ENCODE assay signal across 15 cellular contexts in the genomic region with DNA sequence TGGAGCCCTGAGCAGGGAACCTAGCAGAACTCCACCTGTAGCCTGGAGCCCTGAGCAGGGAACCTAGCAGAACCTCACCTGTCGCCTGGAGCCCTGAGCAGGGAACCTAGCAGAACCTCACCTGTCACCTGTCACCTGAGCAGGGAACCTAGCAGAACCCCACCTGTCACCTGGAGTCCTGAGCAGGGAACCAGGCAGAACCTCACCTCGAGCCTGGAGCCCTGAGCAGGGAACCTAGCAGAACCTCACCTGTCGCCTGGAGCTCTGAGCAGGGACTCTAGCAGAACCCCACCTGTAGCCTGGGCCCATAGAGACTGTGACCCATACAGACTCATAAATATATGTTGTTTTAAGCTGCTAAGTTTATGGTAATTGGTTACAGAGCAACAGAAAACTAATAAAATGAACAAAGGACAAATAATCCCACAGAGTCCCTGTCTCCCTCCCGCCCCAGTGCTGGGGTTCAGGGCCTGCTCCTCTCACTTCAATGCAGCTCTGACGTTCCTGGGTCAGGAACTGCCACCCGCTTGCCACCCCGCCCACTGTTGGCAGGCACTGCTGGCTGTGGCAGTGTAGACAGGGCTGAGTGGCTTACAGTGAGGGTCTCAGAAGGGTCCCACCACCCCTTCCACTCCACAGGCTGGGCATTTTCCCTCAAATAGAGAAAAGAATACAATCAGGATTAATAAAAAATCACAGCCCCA.
"Had no signal": no experiment of that assay in that cellular context is flagged by ENCODE, and none has a peak within 500 bp of the region (broad histone marks: within the 10 kb centered on the region; RNA-seq: fewer than 3 reads in every experiment).

No MANE protein-coding gene starts in this region.

- H3K27ac ChIP-seq: breast epithelium, gastrocnemius medialis, heart left ventricle, ovary, SK-N-MC, upper lobe of left lung had no signal

- H3K27me3 Mint-ChIP-seq: activated CD8-positive, alpha-beta memory T cell treated with anti-CD3 and anti-CD28 coated beads, Interleukin-2, amount 10 ng/mL, durations not matched to agents 7 days and 5 days; activated naive CD8-positive, alpha-beta T cell treated with anti-CD3 and anti-CD28 coated beads, Interleukin-2, amount 10 ng/mL, durations not matched to agents 7 days and 5 days; effector memory CD8-positive, alpha-beta T cell; stimulated activated memory B cell treated with anti-CD40 and anti-IgM and Interleukin-4, amounts not matched to agents 10 μg/mL and 1 μg/mL and 100 μg/mL, for 72 hours had no signal

- DNase-seq: activated CD8-positive, alpha-beta memory T cell treated with anti-CD3 and anti-CD28 coated beads, Interleukin-2, amount 10 ng/mL, durations not matched to agents 7 days and 5 days; activated naive CD8-positive, alpha-beta T cell treated with anti-CD3 and anti-CD28 coated beads, Interleukin-2, amount 10 ng/mL, durations not matched to agents 7 days and 5 days; cerebellar nuclear complex; effector memory CD8-positive, alpha-beta T cell; gastrocnemius medialis; immature natural killer cell; midbrain; T-helper 9 cell had no signal

- H3K27ac Mint-ChIP-seq: activated CD8-positive, alpha-beta memory T cell treated with anti-CD3 and anti-CD28 coated beads, Interleukin-2, amount 10 ng/mL, durations not matched to agents 7 days and 5 days; activated naive CD8-positive, alpha-beta T cell treated with anti-CD3 and anti-CD28 coated beads, Interleukin-2, amount 10 ng/mL, durations not matched to agents 7 days and 5 days; stimulated activated memory B cell treated with anti-CD40 and anti-IgM and Interleukin-4, amounts not matched to agents 10 μg/mL and 1 μg/mL and 100 μg/mL, for 72 hours had no signal

- H3K9me3 Mint-ChIP-seq: effector memory CD8-positive, alpha-beta T cell; immature natural killer cell had no signal

- H3K4me3 ChIP-seq: breast epithelium, gastrocnemius medialis, heart left ventricle, ovary, SK-N-MC, upper lobe of left lung had no signal

- H3K4me3 Mint-ChIP-seq: activated CD8-positive, alpha-beta memory T cell treated with anti-CD3 and anti-CD28 coated beads, Interleukin-2, amount 10 ng/mL, durations not matched to agents 7 days and 5 days; activated naive CD8-positive, alpha-beta T cell treated with anti-CD3 and anti-CD28 coated beads, Interleukin-2, amount 10 ng/mL, durations not matched to agents 7 days and 5 days; activated T-helper 1 cell treated with anti-CD3 and anti-CD28 coated beads, Interleukin-12 subunit alpha, Interleukin-12 subunit beta, Interleukin-2, Interleukin-4 antibody, amounts not matched to agents 30 ng/mL and 10 ng/mL and 1 ng/mL, durations not matched to agents 14 hours and 24 hours and 36 hours; effector memory CD8-positive, alpha-beta T cell; immature natural killer cell; stimulated activated memory B cell treated with anti-CD40 and anti-IgM and Interleukin-4, amounts not matched to agents 10 μg/mL and 1 μg/mL and 100 μg/mL, for 72 hours had no signal

- H3K27me3 ChIP-seq: breast epithelium, gastrocnemius medialis, heart left ventricle, ovary, upper lobe of left lung had no signal

- H3K9me3 ChIP-seq: breast epithelium, gastrocnemius medialis, heart left ventricle, ovary, upper lobe of left lung had no signal

- ATAC-seq: activated CD8-positive, alpha-beta memory T cell treated with anti-CD3 and anti-CD28 coated beads, Interleukin-2, amount 10 ng/mL, durations not matched to agents 7 days and 5 days; effector memory CD8-positive, alpha-beta T cell; gastrocnemius medialis; heart left ventricle; stimulated activated memory B cell treated with anti-CD40 and anti-IgM and Interleukin-4, amounts not matched to agents 10 μg/mL and 1 μg/mL and 100 μg/mL, for 72 hours had no signal

- H3K36me3 ChIP-seq: breast epithelium, gastrocnemius medialis, ovary had no signal

- H3K4me1 ChIP-seq: breast epithelium, gastrocnemius medialis, heart left ventricle, upper lobe of left lung had no signal

- H3K4me1 Mint-ChIP-seq: activated CD8-positive, alpha-beta memory T cell treated with anti-CD3 and anti-CD28 coated beads, Interleukin-2, amount 10 ng/mL, durations not matched to agents 7 days and 5 days; activated naive CD8-positive, alpha-beta T cell treated with anti-CD3 and anti-CD28 coated beads, Interleukin-2, amount 10 ng/mL, durations not matched to agents 7 days and 5 days had no signal
